Comparison of ENCODE assay signal across 18 cellular contexts in genomic region chr19:4543856-4544647, GRCh38. TPM values are rescaled to one million over a fixed set of nuclear protein-coding genes. Genes with fewer than 3 reads are reported as not detected.
DNase-seq lines count a peak whose midpoint lies in the region; ATAC-seq, FAIRE-seq and TF ChIP-seq lines count a peak whose summit lies in the region.
"Had no signal": no experiment of that assay in that cellular context is flagged by ENCODE, and none has a peak within 500 bp of the region (broad histone marks: within the 10 kb centered on the region; RNA-seq: fewer than 3 reads in every experiment).

No MANE protein-coding gene starts in this region.

- no peak overlapping the region for H3K23ac ChIP-seq in H1 (ENCODE audit: insufficient read length)

- TF ChIP-seq CTCF in breast epithelium (IDR thresholded peaks at IDR 0.05) = no peak
- TF ChIP-seq CTCF in MCF 10A (IDR thresholded peaks at IDR 0.05; ENCODE audit: unreplicated experiment) = no peak
- no peak for TF ChIP-seq CTCF in H1 (IDR thresholded peaks at IDR 0.05; ENCODE audit: control extremely low read depth in 1 of 3, insufficient read depth in 1 of 3, low read depth in 1 of 3, low read length in 3 of 3)
- no peak for TF ChIP-seq CTCF in upper lobe of left lung (IDR thresholded peaks at IDR 0.05)

- H3K27ac ChIP-seq in breast epithelium (no peak overlapping the region), H1 (ENCODE audit: low read depth, low read length) (no peak overlapping the region), upper lobe of left lung (peak overlapping the region; percentile 80 to 89 (median 86))
- H3K27ac ChIP-seq: 22Rv1 had no signal

- TF ChIP-seq EP300 in H1 (IDR thresholded peaks at IDR 0.05; ENCODE audit: borderline replicate concordance in 1 of 2, low read depth in 2 of 2, low read length in 2 of 2) = no peak
- TF ChIP-seq EP300 in upper lobe of left lung (IDR thresholded peaks at IDR 0.05) = no peak

- H3K4me3 ChIP-seq in breast epithelium = peak overlapping the region; percentile 21 to 61 (median 47)
- no peak overlapping the region for H3K4me3 ChIP-seq in H1 (ENCODE audit: extremely low read depth in 1 of 4, insufficient read depth in 2 of 4, low read depth in 3 of 4, low read length in 4 of 4)
- peak overlapping the region in 2 of 4 donors; percentile 18 to 34 for H3K4me3 ChIP-seq in upper lobe of left lung

- H3K27me3 ChIP-seq in breast epithelium = peaks cover 0 to 4% of the 10 kb centered on the region in 2 donors
- no peaks in the 10 kb centered on the region for H3K27me3 ChIP-seq in H1 (replicated peaks in 1 of 4; ENCODE audit: control insufficient read depth in 3 of 4, extremely low read depth in 1 of 4, insufficient read depth in 3 of 4, low read length in 3 of 4)
- H3K27me3 ChIP-seq in upper lobe of left lung = no peaks in the 10 kb centered on the region

- no peak overlapping the region for H2BK12ac ChIP-seq in H1 (ENCODE audit: low read depth, low read length)

- TF ChIP-seq POLR2A in breast epithelium (IDR thresholded peaks at IDR 0.05) = no peak
- no peak for TF ChIP-seq POLR2A in H1 (IDR thresholded peaks at IDR 0.05; ENCODE audit: control extremely low read depth in 1 of 2, low read depth in 2 of 2, low read length in 2 of 2)
- no peak for TF ChIP-seq POLR2A in upper lobe of left lung (IDR thresholded peaks at IDR 0.05)

- peaks cover 0 to 4% of the 10 kb centered on the region in 2 experiments for H4K20me1 ChIP-seq in H1 (replicated peaks in 1 of 2; ENCODE audit: control insufficient read depth in 1 of 2, insufficient read depth in 2 of 2, low read length in 2 of 2)

- H3K79me1 ChIP-seq in H1 (ENCODE audit: low read depth, low read length) = no peaks in the 10 kb centered on the region

- no peak overlapping the region for H3K56ac ChIP-seq in H1 (replicated peaks; ENCODE audit: insufficient read length, low read depth, low read length)

- H3K4ac ChIP-seq in H1 (replicated peaks; ENCODE audit: insufficient read length, low read depth, low read length) = no peak overlapping the region

- no peak for ATAC-seq in upper lobe of left lung (ENCODE audit: low FRiP score in 2 of 2)

- H4K8ac ChIP-seq in H1 (ENCODE audit: extremely low read depth, insufficient read depth, low read length) = peak overlapping the region; percentile 51; the same call in 1 of the 2 replicates

- no peak for FAIRE-seq in H1 (lab: Jason Lieb, UNC)
- FAIRE-seq: G401.6, GM12891 had no signal

- H3K18ac ChIP-seq in H1 (ENCODE audit: extremely low read depth, low read length) = no peak overlapping the region

- H2BK120ac ChIP-seq in H1 (replicated peaks; ENCODE audit: low read depth, low read length) = no peak overlapping the region

- H3K4me2 ChIP-seq in H1 (ENCODE audit: insufficient read depth in 1 of 2, low read depth in 2 of 2, low read length in 2 of 2) = no peak overlapping the region

- CTCF ChIA-PET in MCF 10A (lab: Yijun Ruan, JAX) = interaction anchor here (0.7 kb wide), 1 partner anchor 19 kb away, joined by 4 read pairs; no protein-coding TSS in a partner anchor
- CTCF ChIA-PET in H1 (lab: Charles Lee; ENCODE audit: partially characterized antibody) = interaction anchor here (1.6 to 2.1 kb wide), 2 partner anchors 19 to 92 kb away, joined by 4 to 8 read pairs; no protein-coding TSS in a partner anchor

- POLR2A ChIA-PET in MCF 10A (lab: Yijun Ruan, JAX) (no interaction called here), H1 (lab: Charles Lee; ENCODE audit: partially characterized antibody) (interaction anchor here (1.1 kb wide), 1 partner anchor 95 kb away, joined by 3 read pairs; no protein-coding TSS in a partner anchor)

- no peaks in the 10 kb centered on the region for H3K27me3 Mint-ChIP-seq in MCF 10A (ENCODE audit: insufficient read depth, unreplicated experiment)
- H3K27me3 Mint-ChIP-seq in T-helper 2 cell treated with Interferon-gamma antibody and Interleukin-4, amounts not matched to agents 5 μg/mL and 100 μg/mL, for 36 hours (ENCODE audit: low read depth) = no peaks in the 10 kb centered on the region

- H4K5ac ChIP-seq in H1 (ENCODE audit: insufficient read length, low read depth, low read length) = no peak overlapping the region

- no TSS peak for BruUV-seq in MCF 10A (replicated peaks; lab: Mats Ljungman, UMichigan)

- H3K4me3 Mint-ChIP-seq in MCF 10A (ENCODE audit: unreplicated experiment) = no peak overlapping the region
- no peak overlapping the region for H3K4me3 Mint-ChIP-seq in T-helper 2 cell treated with Interferon-gamma antibody and Interleukin-4, amounts not matched to agents 5 μg/mL and 100 μg/mL, for 36 hours
- H3K4me3 Mint-ChIP-seq: CD4-positive, CD25-positive, alpha-beta regulatory T cell; HFFc6 had no signal

- H3K4me1 Mint-ChIP-seq in MCF 10A (ENCODE audit: insufficient read depth, unreplicated experiment) = no peaks in the 10 kb centered on the region
- H3K4me1 Mint-ChIP-seq in T-helper 2 cell treated with Interferon-gamma antibody and Interleukin-4, amounts not matched to agents 5 μg/mL and 100 μg/mL, for 36 hours (ENCODE audit: low read depth) = peaks cover 2% of the 10 kb centered on the region

- no peak overlapping the region for H3K9ac ChIP-seq in H1 (replicated peaks in 1 of 4; ENCODE audit: extremely low read depth in 1 of 4, low read depth in 3 of 4, low read length in 3 of 4)

- H3K36me3 Mint-ChIP-seq in MCF 10A (ENCODE audit: insufficient read depth, unreplicated experiment) = peaks cover 6% of the 10 kb centered on the region
- H3K36me3 Mint-ChIP-seq in T-helper 2 cell treated with Interferon-gamma antibody and Interleukin-4, amounts not matched to agents 5 μg/mL and 100 μg/mL, for 36 hours (ENCODE audit: low read depth) = no peaks in the 10 kb centered on the region
- H3K36me3 Mint-ChIP-seq: CD4-positive, CD25-positive, alpha-beta regulatory T cell had no signal

- no peak overlapping the region for H2BK20ac ChIP-seq in H1 (ENCODE audit: low read length)

- DNase-seq in breast epithelium (ENCODE audit: low spot score in 2 of 2) (no peak), MCF 10A (ENCODE audit: unreplicated experiment) (no peak), D341Med (ENCODE audit: low spot score) (peak; percentile 41), H1 (ENCODE audit: low read depth in 1 of 2, low spot score in 2 of 2) (no peak), upper lobe of left lung (peak in 1 of 2 donors; percentile 84), NCI-H1092 (lab: John Stamatoyannopoulos, UW) (no peak)
- no peak for DNase-seq in T-helper 2 cell treated with Interferon-gamma antibody and Interleukin-4, amounts not matched to agents 5 μg/mL and 100 μg/mL, for 36 hours (ENCODE audit: low spot score)
- DNase-seq: Calu3; CD4-positive, CD25-positive, alpha-beta regulatory T cell; DMS79; GOT3; HCEC 1CT; HFFc6 had no signal

- no peaks in the 10 kb centered on the region for H3K79me2 ChIP-seq in H1 (ENCODE audit: control insufficient read depth in 1 of 2, insufficient read depth in 2 of 2, low read length in 2 of 2)

- intact Hi-C loops in breast epithelium (cut with DNase I; ENCODE audit: low total_unique reads) = no loop called here
- intact Hi-C loops in MCF 10A (cut with micrococcal nuclease) = no loop called here

- no peak overlapping the region for H2BK15ac ChIP-seq in H1 (ENCODE audit: low read length)

- H3K27ac Mint-ChIP-seq in MCF 10A (ENCODE audit: low read depth, unreplicated experiment) = no peak overlapping the region
- no peak overlapping the region for H3K27ac Mint-ChIP-seq in T-helper 2 cell treated with Interferon-gamma antibody and Interleukin-4, amounts not matched to agents 5 μg/mL and 100 μg/mL, for 36 hours
- H3K27ac Mint-ChIP-seq: CD4-positive, CD25-positive, alpha-beta regulatory T cell; HFFc6 had no signal

- H2BK5ac ChIP-seq in H1 (ENCODE audit: low read depth, low read length) = no peak overlapping the region

- no peak overlapping the region for H4K91ac ChIP-seq in H1 (replicated peaks; ENCODE audit: insufficient read length, low read length)

- TF ChIP-seq RAD21 in H1 (IDR thresholded peaks at IDR 0.05 in 1 of 2, conservative IDR thresholded peaks at IDR 0.05 in 1 of 2; ENCODE audit: low read depth in 2 of 2, low read length in 2 of 2) = no peak

- no peak overlapping the region for H2AK5ac ChIP-seq in H1 (ENCODE audit: low read depth, low read length)

- H3K9me3 Mint-ChIP-seq in MCF 10A (ENCODE audit: unreplicated experiment) = no peaks in the 10 kb centered on the region
- peaks cover 4% of the 10 kb centered on the region for H3K9me3 Mint-ChIP-seq in T-helper 2 cell treated with Interferon-gamma antibody and Interleukin-4, amounts not matched to agents 5 μg/mL and 100 μg/mL, for 36 hours
- H3K9me3 Mint-ChIP-seq: HFFc6 had no signal

- no peaks in the 10 kb centered on the region for H3K4me1 ChIP-seq in breast epithelium
- H3K4me1 ChIP-seq in H1 (replicated peaks in 1 of 4; ENCODE audit: control insufficient read depth in 3 of 4, insufficient read depth in 4 of 4, low read length in 3 of 4) = peaks cover 0 to 7% (median 2%) of the 10 kb centered on the region in 4 experiments; a peak in 3 of 7 replicates
- peaks cover 4 to 11% (median 9%) of the 10 kb centered on the region in 4 donors for H3K4me1 ChIP-seq in upper lobe of left lung

- H3K9me3 ChIP-seq in breast epithelium = no peaks in the 10 kb centered on the region
- no peaks in the 10 kb centered on the region; a peak in 1 of 4 replicates for H3K9me3 ChIP-seq in H1 (ENCODE audit: insufficient read depth in 2 of 2, low read depth in 1 of 2, low read length in 1 of 2)
- H3K9me3 ChIP-seq in upper lobe of left lung = peaks cover 0 to 5% (median 2%) of the 10 kb centered on the region in 4 donors

- H3K36me3 ChIP-seq in breast epithelium (no peaks in the 10 kb centered on the region), H1 (ENCODE audit: control insufficient read depth in 2 of 4, insufficient read depth in 4 of 4, low read length in 3 of 4) (peaks cover 0 to 16% (median under 1%) of the 10 kb centered on the region in 4 experiments; a peak in 6 of 8 replicates), upper lobe of left lung (peaks cover 0 to 8% (median 0%) of the 10 kb centered on the region in 4 donors)

- H2AFZ ChIP-seq in H1 (ENCODE audit: low read length) = no peak overlapping the region

- WGBS in H1 (ENCODE audit: extremely low coverage in 1 of 2, insufficient coverage in 1 of 2, insufficient read length in 1 of 2, insufficient replicate concordance in 2 of 2, low coverage in 1 of 2, low lambda C conversion rate in 2 of 2, missing lambda C conversion rate in 1 of 2), 2 experiments = 98% methylated on average over 25 of the region's 86 CpGs; no CpG with 5 or more reads in 1 of the 2 experiments
- WGBS in upper lobe of left lung, 2 donors = 86 to 91% methylated on average over 66 to 77 of the region's 86 CpGs

- no peaks in the 10 kb centered on the region for H3K23me2 ChIP-seq in H1 (ENCODE audit: low read depth, low read length)

- H3K14ac ChIP-seq in H1 (ENCODE audit: insufficient read length) = no peak overlapping the region

RNA-seq across cellular contexts. Expression of gene LRG1, which starts 4.2 kb away (rescaled TPM):
- 10 to 100 TPM in 1 of 3 donors, 1 to 10 TPM in 1, under 1 TPM in 1; 0.64 to 14.7 (median 5.7) TPM for total RNA-seq in breast epithelium
- total RNA-seq in MCF 10A (2022) = 0.33 and 0.56 TPM in 2 replicates
- 0.36 and 0.48 TPM in 2 replicates for total RNA-seq in H1 (2021; fragmentation: NEBNext Ultra II Directional; extraction: Animal tissue kit (Norgen Biotek cat#: 25700))
- polyA plus RNA-seq in H1 (2011; rRNA removed) = 0.64 and 0.79 TPM in 2 replicates
- 0.48 TPM for polyA plus RNA-seq in H1 (2011; cell fraction: cytosol; rRNA removed)
- 0.34 TPM for polyA plus RNA-seq in H1 (2011; cell fraction: nucleus; rRNA removed)
- 0.28 to 1.1 TPM (median 0.51 TPM) in 4 replicates for polyA plus RNA-seq in H1 (2012, experiment 1 of 2)
- 0.50 TPM for polyA plus RNA-seq in H1 (2012, experiment 2 of 2)
- 1.3 TPM for polyA plus RNA-seq in H1 (2013, experiment 1 of 2)
- 1.2 TPM for polyA plus RNA-seq in H1 (2013, experiment 2 of 2)
- polyA minus RNA-seq in H1 (2011; rRNA and poly(A)+ RNA removed) = 0.13 and 0.22 TPM in 2 replicates
- not detected for polyA minus RNA-seq in H1 (2011; cell fraction: cytosol; rRNA and poly(A)+ RNA removed)
- polyA minus RNA-seq in H1 (2011; cell fraction: nucleus; rRNA and poly(A)+ RNA removed) = 0.20 TPM
- 10 to 100 TPM in 4 of 6 donors, 1 to 10 TPM in 2; 7.3 to 19.9 (median 12.2) TPM for total RNA-seq in upper lobe of left lung
- total RNA-seq: A673, HFFc6 had no signal

RNA-seq across cellular contexts. Expression of gene PLIN5, which starts 9.0 kb away (rescaled TPM):
- total RNA-seq in breast epithelium (10 to 100 TPM; 10.4 to 26.2 (median 15.4) TPM), MCF 10A (2022) (not detected in 2 replicates), upper lobe of left lung (10 to 100 TPM; 13.5 to 97.4 (median 23.0) TPM)
- 1.8 and 2.0 TPM in 2 replicates for total RNA-seq in H1 (2021; fragmentation: NEBNext Ultra II Directional; extraction: Animal tissue kit (Norgen Biotek cat#: 25700))
- polyA plus RNA-seq in H1 (2011; rRNA removed) = 2.5 and 2.6 TPM in 2 replicates
- polyA plus RNA-seq in H1 (2011; cell fraction: cytosol; rRNA removed) = 4.0 TPM
- polyA plus RNA-seq in H1 (2011; cell fraction: nucleus; rRNA removed) = 7.7 TPM
- 1.7 to 2.6 TPM (median 1.7 TPM) in 4 replicates for polyA plus RNA-seq in H1 (2012, experiment 1 of 2)
- polyA plus RNA-seq in H1 (2012, experiment 2 of 2) = 1.2 TPM
- polyA plus RNA-seq in H1 (2013, experiment 1 of 2) = 1.1 TPM
- 0.96 TPM for polyA plus RNA-seq in H1 (2013, experiment 2 of 2)
- 1.9 and 3.2 TPM in 2 replicates for polyA minus RNA-seq in H1 (2011; rRNA and poly(A)+ RNA removed)
- polyA minus RNA-seq in H1 (2011; cell fraction: cytosol; rRNA and poly(A)+ RNA removed) = 3.2 TPM
- 6.3 TPM for polyA minus RNA-seq in H1 (2011; cell fraction: nucleus; rRNA and poly(A)+ RNA removed)
- total RNA-seq: CD4-positive, CD25-positive, alpha-beta regulatory T cell; HFFc6 had no signal
- polyA plus RNA-seq: BJ had no signal

RNA-seq across cellular contexts. Expression of gene SEMA6B, which starts 15.4 kb away (rescaled TPM):
- 1 to 10 TPM; 2.3 to 8.8 (median 3.2) TPM for total RNA-seq in breast epithelium
- total RNA-seq in MCF 10A (2022) = 0.20 and 0.54 TPM in 2 replicates
- total RNA-seq in H1 (2021; fragmentation: NEBNext Ultra II Directional; extraction: Animal tissue kit (Norgen Biotek cat#: 25700)) = 54.4 and 56.7 TPM in 2 replicates
- polyA plus RNA-seq in H1 (2011; rRNA removed) = 31.3 and 54.9 TPM in 2 replicates
- polyA plus RNA-seq in H1 (2011; cell fraction: cytosol; rRNA removed) = 41.1 TPM
- 64.3 TPM for polyA plus RNA-seq in H1 (2011; cell fraction: nucleus; rRNA removed)
- 24.6 to 51.9 TPM (median 43.4 TPM) in 4 replicates for polyA plus RNA-seq in H1 (2012, experiment 1 of 2)
- 38.5 TPM for polyA plus RNA-seq in H1 (2012, experiment 2 of 2)
- 38.5 TPM for polyA plus RNA-seq in H1 (2013, experiment 1 of 2)
- 37.7 TPM for polyA plus RNA-seq in H1 (2013, experiment 2 of 2)
- polyA minus RNA-seq in H1 (2011; rRNA and poly(A)+ RNA removed) = 36.8 and 59.4 TPM in 2 replicates
- polyA minus RNA-seq in H1 (2011; cell fraction: cytosol; rRNA and poly(A)+ RNA removed) = 49.0 TPM
- 26.7 TPM for polyA minus RNA-seq in H1 (2011; cell fraction: nucleus; rRNA and poly(A)+ RNA removed)
- 10 to 100 TPM in 2 of 6 donors, 1 to 10 TPM in 4; 3.4 to 33.1 (median 7.6) TPM for total RNA-seq in upper lobe of left lung
- total RNA-seq: CD4-positive, CD25-positive, alpha-beta regulatory T cell had no signal
- polyA plus RNA-seq: CD4-positive, CD25-positive, alpha-beta regulatory T cell had no signal

RNA-seq across cellular contexts. Expression of gene PLIN4, which starts 25.8 kb away (rescaled TPM):
- total RNA-seq in breast epithelium = 100 to 1,000 TPM in 2 of 3 donors, 10 to 100 TPM in 1; 50.1 to 629 (median 213) TPM
- 1.4 and 1.8 TPM in 2 replicates for total RNA-seq in MCF 10A (2022)
- 0.45 and 0.54 TPM in 2 replicates for total RNA-seq in H1 (2021; fragmentation: NEBNext Ultra II Directional; extraction: Animal tissue kit (Norgen Biotek cat#: 25700))
- polyA plus RNA-seq in H1 (2011; rRNA removed) = 0.35 and 0.67 TPM in 2 replicates
- polyA plus RNA-seq in H1 (2011; cell fraction: cytosol; rRNA removed) = 0.69 TPM
- 2.5 TPM for polyA plus RNA-seq in H1 (2011; cell fraction: nucleus; rRNA removed)
- 0.47 to 1.3 TPM (median 0.98 TPM) in 4 replicates for polyA plus RNA-seq in H1 (2012, experiment 1 of 2)
- 0.45 TPM for polyA plus RNA-seq in H1 (2012, experiment 2 of 2)
- 0.20 TPM for polyA plus RNA-seq in H1 (2013, experiment 1 of 2)
- polyA plus RNA-seq in H1 (2013, experiment 2 of 2) = 0.17 TPM
- polyA minus RNA-seq in H1 (2011; rRNA and poly(A)+ RNA removed) = 0.39 and 0.76 TPM in 2 replicates
- not detected for polyA minus RNA-seq in H1 (2011; cell fraction: cytosol; rRNA and poly(A)+ RNA removed)
- 0.50 TPM for polyA minus RNA-seq in H1 (2011; cell fraction: nucleus; rRNA and poly(A)+ RNA removed)
- 10 to 100 TPM in 1 of 6 donors, 1 to 10 TPM in 5; 1.8 to 11.5 (median 3.8) TPM for total RNA-seq in upper lobe of left lung
- total RNA-seq: CD4-positive, CD25-positive, alpha-beta regulatory T cell; HFFc6 had no signal

Comparison
In these comparisons a context has a peak if more than half of its experiments do, and no peak if none do; other contexts are left out.
1. H3K27ac ChIP-seq: peak in upper lobe of left lung (4 of 4); none in breast epithelium (0 of 2) and H1 (single experiment).
2. H3K4me3 ChIP-seq: peak in breast epithelium (3 of 3); none in H1 (0 of 4).